1 cellular context compared by ENCODE assay signal in the genomic region with DNA sequence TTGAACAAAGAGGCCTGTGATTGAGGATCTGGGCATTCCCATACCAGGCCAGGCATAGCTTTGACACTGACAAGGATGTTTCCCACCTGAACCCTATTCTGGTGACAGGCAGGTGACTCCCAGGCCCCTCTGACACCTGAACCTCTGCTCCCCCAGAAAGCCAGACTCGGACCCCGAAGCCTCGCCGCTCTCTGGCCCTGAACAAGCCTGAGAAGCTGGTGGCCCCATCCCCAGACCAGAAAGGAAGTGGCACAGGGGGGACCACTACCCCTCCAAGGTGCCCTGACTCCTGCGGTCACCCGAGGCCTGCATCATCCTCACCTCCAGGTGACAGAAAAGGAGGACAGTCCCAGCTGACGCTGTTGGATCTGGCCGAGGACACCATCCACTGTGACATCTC.
TF ChIP-seq lines count a peak whose summit lies in the region.

No MANE protein-coding gene starts in this region.

TF ChIP-seq in IMR-90, 13 proteins besides CTCF, POLR2A, EP300 and RAD21:
- no peak for TF ChIP-seq MXI1 (IDR thresholded peaks at IDR 0.05; ENCODE audit: borderline replicate concordance, low read depth, low read length)
- TF ChIP-seq SMC3 (IDR thresholded peaks at IDR 0.05; ENCODE audit: low read depth, low read length): no peak
- no peak for TF ChIP-seq NFE2L2 (IDR thresholded peaks at IDR 0.05; ENCODE audit: low read depth, low read length)
- no peak for TF ChIP-seq MAZ (IDR thresholded peaks at IDR 0.05; ENCODE audit: borderline replicate concordance, low read depth, low read length)
- TF ChIP-seq RFX5 (IDR thresholded peaks at IDR 0.05; ENCODE audit: low read depth, low read length): no peak
- TF ChIP-seq RCOR1 (IDR thresholded peaks at IDR 0.05; ENCODE audit: insufficient replicate concordance, low read length): no peak
- TF ChIP-seq FOS (IDR thresholded peaks at IDR 0.05; ENCODE audit: low read depth, low read length): no peak
- TF ChIP-seq, protein P1, sequence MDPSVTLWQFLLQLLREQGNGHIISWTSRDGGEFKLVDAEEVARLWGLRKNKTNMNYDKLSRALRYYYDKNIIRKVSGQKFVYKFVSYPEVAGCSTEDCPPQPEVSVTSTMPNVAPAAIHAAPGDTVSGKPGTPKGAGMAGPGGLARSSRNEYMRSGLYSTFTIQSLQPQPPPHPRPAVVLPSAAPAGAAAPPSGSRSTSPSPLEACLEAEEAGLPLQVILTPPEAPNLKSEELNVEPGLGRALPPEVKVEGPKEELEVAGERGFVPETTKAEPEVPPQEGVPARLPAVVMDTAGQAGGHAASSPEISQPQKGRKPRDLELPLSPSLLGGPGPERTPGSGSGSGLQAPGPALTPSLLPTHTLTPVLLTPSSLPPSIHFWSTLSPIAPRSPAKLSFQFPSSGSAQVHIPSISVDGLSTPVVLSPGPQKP (IDR thresholded peaks at IDR 0.05; ENCODE audit: borderline replicate concordance, low read depth, low read length): no peak
